8 cellular contexts compared by ENCODE assay signal in genomic region chr2:30145826-30146336, GRCh38. TPM values are rescaled to one million over a fixed set of nuclear protein-coding genes. Genes with fewer than 3 reads are reported as not detected.
A peak's percentile ranks its signal among the peaks of the same experiment; 100 is the strongest.
DNase-seq lines count a peak whose midpoint lies in the region; ATAC-seq, FAIRE-seq and TF ChIP-seq lines count a peak whose summit lies in the region.

No MANE protein-coding gene starts in this region.

- H4K20me1 ChIP-seq in HCT116 (ENCODE audit: insufficient read depth) (no peaks in the 10 kb centered on the region), hepatocyte (ENCODE audit: insufficient read depth, poor library complexity, severe bottlenecking) (peaks cover 29% of the 10 kb centered on the region)

- H3K4me1 ChIP-seq in HCT116 (ENCODE audit: control insufficient read depth in 1 of 2, insufficient read depth in 2 of 2, low read length in 2 of 2) (peaks cover 22 to 23% of the 10 kb centered on the region in 2 experiments), hepatocyte (ENCODE audit: insufficient read depth) (peaks cover 32% of the 10 kb centered on the region), small intestine (ENCODE audit: control insufficient read depth in 2 of 2, insufficient read depth in 1 of 2, low read depth in 1 of 2, low read length in 1 of 2) (peaks cover 0 to 12% of the 10 kb centered on the region in 2 donors)

- no peak overlapping the region for H3K27ac ChIP-seq in HCT116 (ENCODE audit: low read depth, low read length)
- peak overlapping the region; percentile 77 for H3K27ac ChIP-seq in hepatocyte
- H3K27ac ChIP-seq in small intestine (ENCODE audit: low read depth in 1 of 2, low read length in 1 of 2): peak overlapping the region; percentile 28 to 93

- RAD21 ChIA-PET in HCT116 (lab: Charles Lee; ENCODE audit: low non-redundant PET in 1 of 2, low total read pairs in 2 of 2, uncharacterized antibody in 2 of 2, unreplicated experiment in 2 of 2): interaction anchor here in 1 of 2 experiments (0.6 to 1.3 kb wide), 3 partner anchors 17 to 894 kb away, joined by 4 to 9 read pairs (median 5); no protein-coding TSS in a partner anchor

- TSS peak; percentile 70 for BruUV-seq in HCT116 (replicated peaks; lab: Mats Ljungman, UMichigan)

- H3K4me3 ChIP-seq in HCT116 (replicated peaks in 1 of 2; ENCODE audit: low read depth in 1 of 2, low read length in 2 of 2) (peak overlapping the region; percentile 54 to 76), hepatocyte (peak overlapping the region; percentile 18), small intestine (ENCODE audit: low read depth in 1 of 2, low read length in 2 of 2) (no peak overlapping the region)

- H3K27me3 ChIP-seq in HCT116 (ENCODE audit: insufficient read depth, low read length) (no peaks in the 10 kb centered on the region), hepatocyte (no peaks in the 10 kb centered on the region), small intestine (ENCODE audit: control insufficient read depth in 2 of 2, insufficient read depth in 2 of 2, low read length in 2 of 2) (no peaks in the 10 kb centered on the region)

- 39% methylated on average over 8 of the region's 8 CpGs for WGBS in hepatocyte (ENCODE audit: low lambda C conversion rate, missing lambda C conversion rate)
- 19 to 44% (median 30%) methylated on average over 8 of the region's 8 CpGs for WGBS in small intestine, 3 donors

- CTCF ChIA-PET in HCT116 (lab: Charles Lee): interaction anchor here (1.3 to 3.3 kb wide), 3 partner anchors 19 to 566 kb away, joined by 4 to 25 read pairs (median 8); no protein-coding TSS in a partner anchor
- CTCF ChIA-PET in activated CD4-positive, alpha-beta memory T cell treated with anti-CD3 and anti-CD28 coated beads for 36 hours (lab: Charles Lee): interaction anchor here (0.7 to 7.2 kb wide), 5 partner anchors 12 to 566 kb away, joined by 3 to 102 read pairs (median 5); no protein-coding TSS in a partner anchor

- H3K9me3 ChIP-seq in HCT116 (ENCODE audit: control insufficient read depth in 1 of 2, insufficient read depth in 1 of 2, low read depth in 1 of 2, low read length in 2 of 2) (no peaks in the 10 kb centered on the region), hepatocyte (ENCODE audit: low read depth) (no peaks in the 10 kb centered on the region), small intestine (ENCODE audit: control insufficient read depth, low read depth) (no peaks in the 10 kb centered on the region)

- peak overlapping the region; percentile 82 for H3K4me3 Mint-ChIP-seq in activated CD4-positive, alpha-beta memory T cell treated with anti-CD3 and anti-CD28 coated beads for 36 hours

- H3K36me3 ChIP-seq in HCT116 (ENCODE audit: control insufficient read depth in 1 of 2, insufficient read depth in 2 of 2, low read length in 2 of 2): 0 out of 4 replicates have a peak, but pooled peaks cover 0 to 2% of the 10 kb centered on the region in 2 experiments
- H3K36me3 ChIP-seq in hepatocyte (replicated peaks; ENCODE audit: insufficient read depth, low read depth): no peaks in the 10 kb centered on the region
- peaks cover 0 to 3% of the 10 kb centered on the region in 2 donors for H3K36me3 ChIP-seq in small intestine (ENCODE audit: control insufficient read depth in 2 of 2, insufficient read depth in 2 of 2, low read length in 2 of 2)

- no peaks in the 10 kb centered on the region for H3K79me2 ChIP-seq in HCT116 (ENCODE audit: insufficient read depth, low read length)
- H3K79me2 ChIP-seq in hepatocyte: peaks cover 31% of the 10 kb centered on the region

- ATAC-seq in HCT116 (no peak), GM21737 (IDR thresholded peaks at IDR 0.05; ENCODE audit: unreplicated experiment) (no peak)

- H3K36me3 Mint-ChIP-seq in activated CD4-positive, alpha-beta memory T cell treated with anti-CD3 and anti-CD28 coated beads for 36 hours: peaks cover 5% of the 10 kb centered on the region

- H2AFZ ChIP-seq in HCT116 (ENCODE audit: low read depth, low read length, poor library complexity, severe bottlenecking) (peak overlapping the region; percentile 74), hepatocyte (peak overlapping the region; percentile 33)

- POLR2A ChIA-PET in HCT116 (lab: Charles Lee): interaction anchor here (1.2 to 1.7 kb wide), 2 partner anchors 11 to 566 kb away, joined by 5 to 6 read pairs; no protein-coding TSS in a partner anchor
- POLR2A ChIA-PET in activated CD4-positive, alpha-beta memory T cell treated with anti-CD3 and anti-CD28 coated beads for 36 hours (lab: Charles Lee): interaction anchor here (0.8 to 5.3 kb wide), 9 partner anchors 7 to 302 kb away, joined by 3 to 43 read pairs (median 7); partner anchors contain the start of genes LBH and LCLAT1

- intact Hi-C loops in HCT116 (cut with micrococcal nuclease): no loop called here
- intact Hi-C loops in activated CD4-positive, alpha-beta memory T cell treated with anti-CD3 and anti-CD28 coated beads for 36 hours (cut with micrococcal nuclease): loop anchor here (1.0 to 10.0 kb wide), 11 partner anchors 85 to 1754 kb away; partner anchors contain the start of genes CLIP4, FOSL2, LBH and LCLAT1

- peak overlapping the region; percentile 37 for H3K9ac ChIP-seq in HCT116 (ENCODE audit: low read length)

- peaks cover 48% of the 10 kb centered on the region for H3K4me1 Mint-ChIP-seq in activated CD4-positive, alpha-beta memory T cell treated with anti-CD3 and anti-CD28 coated beads for 36 hours (ENCODE audit: low read depth)

- H3K9me3 Mint-ChIP-seq in activated CD4-positive, alpha-beta memory T cell treated with anti-CD3 and anti-CD28 coated beads for 36 hours: no peaks in the 10 kb centered on the region

- H3K4me2 ChIP-seq in HCT116 (ENCODE audit: low read length): peak overlapping the region; percentile 74
- H3K4me2 ChIP-seq in hepatocyte: peak overlapping the region; percentile 74

- TF ChIP-seq CTCF in HCT116 (IDR thresholded peaks at IDR 0.05 in 2 of 3, conservative IDR thresholded peaks at IDR 0.05 in 1 of 3; ENCODE audit: borderline replicate concordance in 1 of 3, insufficient read depth in 1 of 3, low read depth in 2 of 3, low read length in 2 of 3) (no peak), hepatocyte (IDR thresholded peaks at IDR 0.05; ENCODE audit: poor library complexity) (no peak)

- DNase-seq in HCT116 (ENCODE audit: low read depth, low spot score): no peak
- DNase-seq in activated CD4-positive, alpha-beta memory T cell treated with anti-CD3 and anti-CD28 coated beads for 36 hours: no peak
- no peak for DNase-seq in hepatocyte (ENCODE audit: low spot score)
- DNase-seq in small intestine: no peak
- DNase-seq in SKM-1 treated with dmso at 0.1 percent for 144 hours (lab: John Stamatoyannopoulos, UW; ENCODE audit: unreplicated experiment): no peak
- no peak for DNase-seq in GM19238 (ENCODE audit: insufficient read length, low spot score)
- DNase-seq in activated gamma-delta T cell (lab: John Stamatoyannopoulos, UW): no peak

- TF ChIP-seq POLR2A in HCT116 (IDR thresholded peaks at IDR 0.05; ENCODE audit: borderline replicate concordance, extremely low read depth, insufficient read depth, insufficient read length): no peak

- peak overlapping the region; percentile 95 for H3K27ac Mint-ChIP-seq in activated CD4-positive, alpha-beta memory T cell treated with anti-CD3 and anti-CD28 coated beads for 36 hours

- no peak for FAIRE-seq in small intestine (lab: Jason Lieb, UNC)

- H3K9me2 ChIP-seq in HCT116 (ENCODE audit: insufficient read depth): no peaks in the 10 kb centered on the region
- no peaks in the 10 kb centered on the region for H3K9me2 ChIP-seq in hepatocyte (replicated peaks; ENCODE audit: insufficient read depth)

- TF ChIP-seq RAD21 in HCT116 (IDR thresholded peaks at IDR 0.05; ENCODE audit: low read depth): no peak

- no peaks in the 10 kb centered on the region for H3K27me3 Mint-ChIP-seq in activated CD4-positive, alpha-beta memory T cell treated with anti-CD3 and anti-CD28 coated beads for 36 hours

TF ChIP-seq in HCT116, 20 proteins besides CTCF, POLR2A, EP300 and RAD21:
- TF ChIP-seq EZH2 (IDR thresholded peaks at IDR 0.05) (no peak), CBX3 (IDR thresholded peaks at IDR 0.05; ENCODE audit: low read depth) (no peak), CEBPB (IDR thresholded peaks at IDR 0.05; ENCODE audit: low read depth) (no peak), EGR1 (IDR thresholded peaks at IDR 0.05; ENCODE audit: low read depth) (no peak), SRF (IDR thresholded peaks at IDR 0.05; ENCODE audit: low read depth) (no peak), JUND (IDR thresholded peaks at IDR 0.05) (no peak)

RNA-seq across cellular contexts. Expression of gene YPEL5, which starts 0.9 kb away (rescaled TPM):
- total RNA-seq in HCT116 (2021; ENCODE audit: unreplicated experiment) (27.1 TPM), hepatocyte (98.3 and 117 TPM in 2 replicates)
- polyA plus RNA-seq in HCT116 (2012): 27.9 and 45.9 TPM in 2 replicates
- total RNA-seq in activated CD4-positive, alpha-beta memory T cell treated with anti-CD3 and anti-CD28 coated beads for 36 hours: 10 to 100 TPM; 43.3 to 43.4 TPM
- polyA plus RNA-seq in hepatocyte (94.4 and 104 TPM in 2 replicates), small intestine (10 to 100 TPM; 29.6 to 95.9 (median 82.1) TPM)

Comparison
In these comparisons a context has a peak if more than half of its experiments do, and no peak if none do; other contexts are left out.
1. H3K4me3 ChIP-seq: peak in HCT116 (2 of 2) and hepatocyte (single experiment); none in small intestine (0 of 2).